Comparison of ENCODE assay signal across 8 cellular contexts in the genomic region with DNA sequence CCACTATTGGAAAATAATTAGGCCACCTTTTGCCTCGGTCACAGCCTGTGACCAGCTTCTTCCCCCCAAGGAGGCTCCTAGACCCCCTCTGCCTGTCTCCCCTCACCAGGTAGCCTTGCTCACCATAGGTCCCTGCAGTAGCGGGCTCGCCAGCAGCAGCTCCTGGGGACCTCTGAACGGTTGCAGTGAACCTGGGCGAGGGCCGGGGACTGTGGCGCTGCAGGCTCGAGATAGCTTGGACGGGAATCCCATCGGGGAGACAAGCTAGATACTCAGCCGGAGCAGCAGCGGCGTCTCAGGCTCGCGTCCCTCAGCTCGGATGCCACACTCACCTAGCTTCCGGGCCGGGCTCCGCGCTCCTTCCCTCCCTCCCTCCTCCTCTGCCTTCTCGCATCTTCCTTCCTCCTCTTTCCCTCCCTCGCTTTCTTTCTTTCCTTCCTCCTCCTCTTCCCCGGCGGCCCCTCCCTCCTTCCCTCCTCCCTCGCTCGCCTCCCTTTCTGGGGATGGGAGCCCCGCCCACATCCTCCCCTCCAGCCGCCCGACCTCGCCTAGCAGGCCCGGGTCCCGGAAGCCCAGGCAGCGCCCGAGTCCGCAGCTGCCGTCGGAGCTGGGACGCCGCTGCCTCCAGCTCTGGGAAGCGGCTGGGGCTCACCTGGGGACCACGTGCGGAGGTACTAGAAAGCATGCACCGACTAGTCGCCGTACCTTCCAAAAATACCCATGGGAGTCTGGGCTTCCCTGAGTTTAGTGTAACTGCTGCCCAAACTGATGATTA. TPM values are rescaled to one million over a fixed set of nuclear protein-coding genes. Genes with fewer than 3 reads are reported as not detected.
DNase-seq lines count a peak whose midpoint lies in the region; TF ChIP-seq lines count a peak whose summit lies in the region.

A gene (minus strand): TSS at position 399 of the 775 bp plus-strand sequence. CDS start 4,603 bp downstream, outside the sequence.

- DNase-seq in Ammon's horn (ENCODE audit: low spot score) (peak; percentile 19), H9 (peak; percentile 95), germinal center (ENCODE audit: low spot score) (peak; percentile 33), osteoblast (ENCODE audit: insufficient read length, low spot score, missing footprints) (peak; percentile 86), GF-D8 (lab: John Stamatoyannopoulos, UW) (no peak), CD1c-positive myeloid dendritic cell (ENCODE audit: extremely low spot score) (no peak), mesenteric fat pad (ENCODE audit: low spot score) (no peak)
- DNase-seq in activated CD4-positive, alpha-beta T cell treated with anti-CD3 and anti-CD28 coated beads, Interleukin-2, amount 50 U/mL, for 48 hours: peak; percentile 29 to 43

- H3K9ac ChIP-seq in H9 (ENCODE audit: extremely low read depth, insufficient read length, low read length): no peak within 1 kb of the TSS

- WGBS in H9 (ENCODE audit: extremely low coverage, insufficient read length, low lambda C conversion rate): no CpG with 5 or more reads among the region's 45 CpGs

- H3K4me3 ChIP-seq in osteoblast (ENCODE audit: insufficient read depth, low read length): peak within 1 kb of the TSS; percentile 56

- H3K9me3 Mint-ChIP-seq in H9: no peaks in the 10 kb centered on the region

- no peak within 1 kb of the TSS for H4K91ac ChIP-seq in H9 (ENCODE audit: insufficient read length, low read depth, low read length)

- H3K23me2 ChIP-seq in H9 (ENCODE audit: insufficient read length, low read depth, low read length, poor library complexity, severe bottlenecking): peaks cover 47% of the 10 kb centered on the region

- H3K9me3 ChIP-seq in H9 (ENCODE audit: control insufficient read depth, low read depth, low read length): no peaks in the 10 kb centered on the region
- H3K9me3 ChIP-seq in osteoblast (ENCODE audit: low read depth, low read length): no peaks in the 10 kb centered on the region

- H3K27ac ChIP-seq in H9 (ENCODE audit: insufficient read length, low read depth, low read length) (no peak within 1 kb of the TSS), osteoblast (ENCODE audit: low read depth, low read length) (no peak within 1 kb of the TSS)

- H3K79me2 ChIP-seq in H9 (ENCODE audit: insufficient read depth, low read length) (no peaks in the 10 kb centered on the region), osteoblast (ENCODE audit: insufficient read depth, low read length) (no peaks in the 10 kb centered on the region)

- H2AFZ ChIP-seq in H9 (ENCODE audit: low read length) (no peak within 1 kb of the TSS), osteoblast (ENCODE audit: low read length) (peak within 1 kb of the TSS; percentile 70)

- peaks cover 29 to 41% of the 10 kb centered on the region in 2 experiments for H3K4me1 Mint-ChIP-seq in H9

- no peak within 1 kb of the TSS for H3T11ph ChIP-seq in H9 (ENCODE audit: low read length)

- H4K8ac ChIP-seq in H9 (replicated peaks; ENCODE audit: insufficient read length, low read depth, low read length): no peak within 1 kb of the TSS

- no peak within 1 kb of the TSS for H2BK20ac ChIP-seq in H9 (ENCODE audit: low read depth, low read length, poor library complexity, severe bottlenecking)

- H3K4me3 Mint-ChIP-seq in H9: peak within 1 kb of the TSS; percentile 84 to 93

- H3K36me3 Mint-ChIP-seq in H9 (ENCODE audit: insufficient read depth in 1 of 3, low read depth in 3 of 3): peaks cover 0 to 5% (median 2%) of the 10 kb centered on the region in 3 experiments; a peak in 5 of 7 replicates

- H3K4me1 ChIP-seq in H9 (ENCODE audit: insufficient read depth, low read length) (no peaks in the 10 kb centered on the region), osteoblast (ENCODE audit: insufficient read depth, low read length) (peaks cover 13% of the 10 kb centered on the region)

- H2BK120ac ChIP-seq in H9 (ENCODE audit: low read depth, low read length, poor library complexity, severe bottlenecking): no peak within 1 kb of the TSS

- no peak within 1 kb of the TSS for H3K56ac ChIP-seq in H9 (ENCODE audit: insufficient read length, low read depth, low read length)

- no peak within 1 kb of the TSS for H2AK5ac ChIP-seq in H9 (ENCODE audit: insufficient read length, low read length)

- H4K5ac ChIP-seq in H9 (ENCODE audit: insufficient read length, low read depth, low read length): no peak within 1 kb of the TSS

- no peaks in the 10 kb centered on the region for H3K79me1 ChIP-seq in H9 (ENCODE audit: insufficient read depth, low read depth, low read length, poor library complexity, severe bottlenecking)

- no peaks in the 10 kb centered on the region for H3K36me3 ChIP-seq in osteoblast (ENCODE audit: insufficient read depth, low read length)

- peaks cover 88% of the 10 kb centered on the region for H3K27me3 Mint-ChIP-seq in H9 (ENCODE audit: low read depth)

- H3K4ac ChIP-seq in H9 (ENCODE audit: low read depth, low read length): no peak within 1 kb of the TSS

- no peak within 1 kb of the TSS for H3K18ac ChIP-seq in H9 (ENCODE audit: insufficient read length, low read depth, low read length)

- no peak within 1 kb of the TSS for H2BK12ac ChIP-seq in H9 (ENCODE audit: insufficient read length, low read depth, low read length)

- TF ChIP-seq CTCF in H9 (conservative IDR thresholded peaks at IDR 0.05) (peak; percentile 12; the same call in 1 of the 3 replicates), osteoblast (IDR thresholded peaks at IDR 0.05; ENCODE audit: extremely low read depth, low read depth, low read length) (no peak)

- peak within 1 kb of the TSS in 1 of 3 experiments; percentile 73; a peak in 1 of 7 replicates for H3K27ac Mint-ChIP-seq in H9

- H3K4me2 ChIP-seq in H9 (ENCODE audit: insufficient read depth, insufficient read length, low read length) (peak within 1 kb of the TSS; percentile 81), osteoblast (ENCODE audit: insufficient read depth, low read length) (peak within 1 kb of the TSS; percentile 89)

- H3K23ac ChIP-seq in H9 (ENCODE audit: insufficient read length, low read depth, low read length): no peak within 1 kb of the TSS

- no peak within 1 kb of the TSS for H3K14ac ChIP-seq in H9 (ENCODE audit: insufficient read depth, low read length)

- no peaks in the 10 kb centered on the region for H4K20me1 ChIP-seq in H9 (ENCODE audit: control insufficient read depth, insufficient read depth, insufficient read length)
- no peaks in the 10 kb centered on the region for H4K20me1 ChIP-seq in osteoblast (ENCODE audit: insufficient read depth, low read length)

- no peak within 1 kb of the TSS for H2BK5ac ChIP-seq in H9 (ENCODE audit: insufficient read length, low read length)

- peaks cover 21% of the 10 kb centered on the region; the same call in 1 of the 2 replicates for H3K27me3 ChIP-seq in H9 (ENCODE audit: insufficient read depth, low read length)
- peaks cover 91% of the 10 kb centered on the region for H3K27me3 ChIP-seq in osteoblast (ENCODE audit: insufficient read depth, low read length)

- no peak within 1 kb of the TSS for H2BK15ac ChIP-seq in H9 (ENCODE audit: low read depth, low read length)

RNA-seq across cellular contexts. Expression of the gene that starts here (rescaled TPM):
- 12.2 and 13.6 TPM in 2 replicates for total RNA-seq in H9 (2021)
- total RNA-seq in osteoblast: 6.8 and 7.6 TPM in 2 replicates
- 6.5 TPM for total RNA-seq in mesenteric fat pad

Comparison
In these comparisons a context has a peak if more than half of its experiments do, and no peak if none do; other contexts are left out.
1. DNase-seq: peak in Ammon's horn (single experiment), H9 (single experiment), activated CD4-positive, alpha-beta T cell treated with anti-CD3 and anti-CD28 coated beads, Interleukin-2, amount 50 U/mL, for 48 hours (2 of 2), germinal center (single experiment) and osteoblast (single experiment); none in GF-D8 (single experiment), CD1c-positive myeloid dendritic cell (single experiment) and mesenteric fat pad (single experiment).